In the genomic region with DNA sequence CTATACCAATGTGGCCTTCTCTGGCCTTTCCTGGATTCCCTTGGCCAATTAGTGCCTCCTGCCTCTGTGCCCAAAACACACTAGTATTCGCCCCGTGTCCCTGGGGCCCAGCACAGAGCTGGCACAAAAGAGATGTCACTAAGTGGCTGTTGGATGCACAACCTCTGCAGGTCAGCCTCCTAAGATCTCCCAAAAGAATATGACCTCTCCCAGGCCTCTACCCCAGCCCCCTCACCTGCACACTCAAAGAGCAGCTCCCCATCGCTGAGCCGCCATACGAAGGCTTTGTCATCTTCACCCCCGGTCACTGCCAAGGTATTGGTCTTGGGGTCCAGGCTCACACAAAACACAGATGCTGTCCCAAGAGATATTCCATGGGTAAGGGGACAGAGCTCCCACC, we compare ENCODE assay signal across 24 cellular contexts. TPM values are rescaled to one million over a fixed set of nuclear protein-coding genes. Genes with fewer than 3 reads are reported as not detected.
DNase-seq lines count a peak whose midpoint lies in the region; ATAC-seq and FAIRE-seq lines count a peak whose summit lies in the region.
"Had no signal": no experiment of that assay in that cellular context is flagged by ENCODE, and none has a peak within 500 bp of the region (broad histone marks: within the 10 kb centered on the region; RNA-seq: fewer than 3 reads in every experiment).

No MANE protein-coding gene starts in this region.

- H3K36me3 ChIP-seq in CD4-positive, alpha-beta memory T cell (ENCODE audit: insufficient read depth, low read length) = peaks cover 48% of the 10 kb centered on the region
- H3K36me3 ChIP-seq: ovary had no signal

- no peaks in the 10 kb centered on the region for H3K9me3 Mint-ChIP-seq in activated CD4-positive, alpha-beta T cell treated with anti-CD3 and anti-CD28 coated beads for 36 hours (ENCODE audit: low read depth)
- H3K9me3 Mint-ChIP-seq in CD4-positive, alpha-beta memory T cell = no peaks in the 10 kb centered on the region
- no peaks in the 10 kb centered on the region for H3K9me3 Mint-ChIP-seq in activated naive CD8-positive, alpha-beta T cell treated with anti-CD3 and anti-CD28 coated beads, Interleukin-2, amount 50 U/mL, for 24 hours
- H3K9me3 Mint-ChIP-seq in naive thymus-derived CD8-positive, alpha-beta T cell = no peaks in the 10 kb centered on the region

- no peak for FAIRE-seq in GM19239 (lab: Jason Lieb, UNC)
- FAIRE-seq: H54, urothelium cell line had no signal

- CTCF ChIA-PET in activated CD4-positive, alpha-beta T cell treated with anti-CD3 and anti-CD28 coated beads for 36 hours (lab: Charles Lee) = interaction anchor here (0.9 to 1.8 kb wide), 3 partner anchors 10 to 464 kb away, joined by 3 to 7 read pairs (median 4); no protein-coding TSS in a partner anchor
- CTCF ChIA-PET in CD4-positive, alpha-beta memory T cell (lab: Charles Lee; ENCODE audit: partially characterized antibody) = interaction anchor here (1.1 to 2.6 kb wide), 6 partner anchors 8 to 51 kb away, joined by 3 to 11 read pairs (median 4); no protein-coding TSS in a partner anchor

- H3K27me3 Mint-ChIP-seq in activated CD4-positive, alpha-beta T cell treated with anti-CD3 and anti-CD28 coated beads for 36 hours = no peaks in the 10 kb centered on the region
- H3K27me3 Mint-ChIP-seq in CD4-positive, alpha-beta memory T cell = no peaks in the 10 kb centered on the region
- no peaks in the 10 kb centered on the region for H3K27me3 Mint-ChIP-seq in activated naive CD8-positive, alpha-beta T cell treated with anti-CD3 and anti-CD28 coated beads, Interleukin-2, amount 50 U/mL, for 24 hours
- H3K27me3 Mint-ChIP-seq in naive thymus-derived CD8-positive, alpha-beta T cell = no peaks in the 10 kb centered on the region

- peaks cover 29% of the 10 kb centered on the region for H3K4me1 Mint-ChIP-seq in activated CD4-positive, alpha-beta T cell treated with anti-CD3 and anti-CD28 coated beads for 36 hours
- peaks cover 29 to 51% (median 37%) of the 10 kb centered on the region in 4 donors for H3K4me1 Mint-ChIP-seq in CD4-positive, alpha-beta memory T cell
- peaks cover 46% of the 10 kb centered on the region for H3K4me1 Mint-ChIP-seq in activated naive CD8-positive, alpha-beta T cell treated with anti-CD3 and anti-CD28 coated beads, Interleukin-2, amount 50 U/mL, for 24 hours
- peaks cover 22 to 53% (median 49%) of the 10 kb centered on the region in 4 donors for H3K4me1 Mint-ChIP-seq in naive thymus-derived CD8-positive, alpha-beta T cell

- peaks cover 27% of the 10 kb centered on the region for H3K36me3 Mint-ChIP-seq in activated CD4-positive, alpha-beta T cell treated with anti-CD3 and anti-CD28 coated beads for 36 hours (ENCODE audit: low read depth)
- peaks cover 22 to 49% of the 10 kb centered on the region in 2 donors for H3K36me3 Mint-ChIP-seq in CD4-positive, alpha-beta memory T cell
- H3K36me3 Mint-ChIP-seq in activated naive CD8-positive, alpha-beta T cell treated with anti-CD3 and anti-CD28 coated beads, Interleukin-2, amount 50 U/mL, for 24 hours (ENCODE audit: low read depth) = peaks cover 23% of the 10 kb centered on the region
- H3K36me3 Mint-ChIP-seq in naive thymus-derived CD8-positive, alpha-beta T cell = peaks cover 0 to 43% (median 0%) of the 10 kb centered on the region in 3 donors

- H3K27me3 ChIP-seq in CD4-positive, alpha-beta memory T cell (ENCODE audit: insufficient read depth, low read length) = no peaks in the 10 kb centered on the region
- H3K27me3 ChIP-seq: ascending aorta, heart left ventricle, ovary had no signal

- H3K4me3 Mint-ChIP-seq in activated CD4-positive, alpha-beta T cell treated with anti-CD3 and anti-CD28 coated beads for 36 hours = peak overlapping the region; percentile 17
- peak overlapping the region in 6 of 8 donors; percentile 2 to 70 (median 28) for H3K4me3 Mint-ChIP-seq in CD4-positive, alpha-beta memory T cell
- peak overlapping the region; percentile 14 for H3K4me3 Mint-ChIP-seq in activated naive CD8-positive, alpha-beta T cell treated with anti-CD3 and anti-CD28 coated beads, Interleukin-2, amount 50 U/mL, for 24 hours
- peak overlapping the region in 8 of 10 donors; percentile 26 to 78 (median 36) for H3K4me3 Mint-ChIP-seq in naive thymus-derived CD8-positive, alpha-beta T cell

- no peaks in the 10 kb centered on the region for H3K9me3 ChIP-seq in CD4-positive, alpha-beta memory T cell (ENCODE audit: control insufficient read depth in 1 of 2, low read length in 2 of 2)
- H3K9me3 ChIP-seq: ascending aorta, heart left ventricle, ovary had no signal

- POLR2A ChIA-PET in activated CD4-positive, alpha-beta T cell treated with anti-CD3 and anti-CD28 coated beads for 36 hours (lab: Charles Lee) = interaction anchor here (0.8 kb wide), 1 partner anchor 19 kb away, joined by 3 read pairs; no protein-coding TSS in a partner anchor
- POLR2A ChIA-PET in CD4-positive, alpha-beta memory T cell (lab: Charles Lee; ENCODE audit: partially characterized antibody) = interaction anchor here (1.1 kb wide), 1 partner anchor 13 kb away, joined by 3 read pairs; no protein-coding TSS in a partner anchor
- POLR2A ChIA-PET in naive thymus-derived CD8-positive, alpha-beta T cell (lab: Charles Lee) = interaction anchor here (1.0 to 1.1 kb wide), 2 partner anchors 18 to 51 kb away, joined by 3 read pairs; a partner anchor contains a TSS

- H3K27ac Mint-ChIP-seq in activated CD4-positive, alpha-beta T cell treated with anti-CD3 and anti-CD28 coated beads for 36 hours = peak overlapping the region; percentile 42
- H3K27ac Mint-ChIP-seq in CD4-positive, alpha-beta memory T cell = peak overlapping the region in 6 of 7 donors; percentile 10 to 77 (median 56)
- no peak overlapping the region for H3K27ac Mint-ChIP-seq in activated naive CD8-positive, alpha-beta T cell treated with anti-CD3 and anti-CD28 coated beads, Interleukin-2, amount 50 U/mL, for 24 hours
- peak overlapping the region in 5 of 10 donors; percentile 18 to 62 (median 35) for H3K27ac Mint-ChIP-seq in naive thymus-derived CD8-positive, alpha-beta T cell

- no peak for ATAC-seq in activated CD4-positive, alpha-beta T cell treated with anti-CD3 and anti-CD28 coated beads for 36 hours
- no peak for ATAC-seq in activated naive CD8-positive, alpha-beta T cell treated with anti-CD3 and anti-CD28 coated beads, Interleukin-2, amount 50 U/mL, for 24 hours
- no peak for ATAC-seq in naive thymus-derived CD8-positive, alpha-beta T cell
- ATAC-seq: heart left ventricle, Panc1, right cardiac atrium had no signal

- no peak overlapping the region for H3K27ac ChIP-seq in CD4-positive, alpha-beta memory T cell (ENCODE audit: low read depth, low read length)
- H3K27ac ChIP-seq: ascending aorta, heart left ventricle, ovary had no signal

- H3K4me3 ChIP-seq in CD4-positive, alpha-beta memory T cell (ENCODE audit: low read length in 2 of 2) = no peak overlapping the region
- H3K4me3 ChIP-seq: ascending aorta, heart left ventricle, ovary had no signal

- H3K4me1 ChIP-seq in CD4-positive, alpha-beta memory T cell (ENCODE audit: insufficient read depth, low read length) = peaks cover 25% of the 10 kb centered on the region

- no peak for DNase-seq in activated CD4-positive, alpha-beta T cell treated with anti-CD3 and anti-CD28 coated beads for 36 hours
- no peak for DNase-seq in activated CD4-positive, alpha-beta T cell treated with anti-CD3 and anti-CD28 coated beads for 48 hours
- DNase-seq in CD4-positive, alpha-beta memory T cell = no peak
- no peak for DNase-seq in activated naive CD8-positive, alpha-beta T cell treated with anti-CD3 and anti-CD28 coated beads, Interleukin-2, amount 50 U/mL, for 24 hours
- no peak for DNase-seq in naive thymus-derived CD8-positive, alpha-beta T cell
- no peak for DNase-seq in GM19238 (ENCODE audit: insufficient read length, low spot score)
- DNase-seq in GM19240 (ENCODE audit: insufficient read length, low spot score) = no peak
- no peak for DNase-seq in GM19239 (ENCODE audit: insufficient read length, low spot score)
- DNase-seq: 8988T; activated CD8-positive, alpha-beta memory T cell treated with anti-CD3 and anti-CD28 coated beads for 24 hours; activated effector memory CD4-positive, alpha-beta T cell treated with Interleukin-2 at 50 U/mL for 16 hours; AML-193; Calu3; NCI-H1048; NCI-H2029 treated with DMSO at 0.1 percent for 48 hours; stimulated activated CD8-positive, alpha-beta memory T cell treated with anti-CD3 and anti-CD28 coated beads, Interleukin-4, amount 100 ng/mL, for 48 hours had no signal

- intact Hi-C loops in activated CD4-positive, alpha-beta T cell treated with anti-CD3 and anti-CD28 coated beads for 36 hours (cut with DNase I, micrococcal nuclease) = no loop called here
- intact Hi-C loops in CD4-positive, alpha-beta memory T cell (cut with micrococcal nuclease) = no loop called here

RNA-seq across cellular contexts. Expression of a gene that starts 2.7 kb away (rescaled TPM):
- 10 to 100 TPM; 49.7 to 72.2 TPM for total RNA-seq in activated CD4-positive, alpha-beta T cell treated with anti-CD3 and anti-CD28 coated beads for 36 hours
- 10 to 100 TPM; 66.2 to 66.3 TPM for total RNA-seq in CD4-positive, alpha-beta memory T cell
- 100 to 1,000 TPM in 1 of 2 donors, 10 to 100 TPM in 1; 78.9 to 101 TPM for polyA plus RNA-seq in CD4-positive, alpha-beta memory T cell
- 10 to 100 TPM; 57.0 to 61.6 TPM for total RNA-seq in naive thymus-derived CD8-positive, alpha-beta T cell
- 10 to 100 TPM; 77.0 to 93.6 (median 89.7) TPM for polyA plus RNA-seq in naive thymus-derived CD8-positive, alpha-beta T cell

RNA-seq across cellular contexts. Expression of a gene that starts 3.1 kb away (rescaled TPM):
- 10 to 100 TPM; 17.8 to 18.5 TPM for total RNA-seq in activated CD4-positive, alpha-beta T cell treated with anti-CD3 and anti-CD28 coated beads for 36 hours
- total RNA-seq in CD4-positive, alpha-beta memory T cell = 10 to 100 TPM; 31.1 to 33.6 TPM
- 100 to 1,000 TPM in 1 of 2 donors, 10 to 100 TPM in 1; 84.3 to 101 TPM for polyA plus RNA-seq in CD4-positive, alpha-beta memory T cell
- total RNA-seq in naive thymus-derived CD8-positive, alpha-beta T cell = 10 to 100 TPM; 33.6 to 40.5 TPM
- polyA plus RNA-seq in naive thymus-derived CD8-positive, alpha-beta T cell = 100 to 1,000 TPM; 108 to 119 (median 109) TPM

RNA-seq across cellular contexts. Expression of a gene that starts 6.4 kb away (rescaled TPM):
- total RNA-seq in activated CD4-positive, alpha-beta T cell treated with anti-CD3 and anti-CD28 coated beads for 36 hours = under 1 TPM; 0.11 to 0.40 TPM
- 1 to 10 TPM; 1.0 to 1.2 TPM for total RNA-seq in CD4-positive, alpha-beta memory T cell
- under 1 TPM; 0.17 to 0.32 TPM for polyA plus RNA-seq in CD4-positive, alpha-beta memory T cell
- 1 to 10 TPM; 1.1 to 1.4 TPM for total RNA-seq in naive thymus-derived CD8-positive, alpha-beta T cell
- polyA plus RNA-seq in naive thymus-derived CD8-positive, alpha-beta T cell = under 1 TPM; 0.14 to 0.41 (median 0.28) TPM
- total RNA-seq: ascending aorta, SK-MEL-5 had no signal

RNA-seq across cellular contexts. Expression of a gene that starts 25.0 kb away (rescaled TPM):
- 10 to 100 TPM; 51.1 to 54.0 TPM for total RNA-seq in activated CD4-positive, alpha-beta T cell treated with anti-CD3 and anti-CD28 coated beads for 36 hours
- total RNA-seq in CD4-positive, alpha-beta memory T cell = 100 to 1,000 TPM; 140 to 144 TPM
- 100 to 1,000 TPM; 176 to 220 TPM for polyA plus RNA-seq in CD4-positive, alpha-beta memory T cell
- total RNA-seq in naive thymus-derived CD8-positive, alpha-beta T cell = 100 to 1,000 TPM in 1 of 2 experiments, 10 to 100 TPM in 1; 95.1 to 100 TPM
- 100 to 1,000 TPM in 1 of 3 donors, 10 to 100 TPM in 2; 75.8 to 114 (median 80.3) TPM for polyA plus RNA-seq in naive thymus-derived CD8-positive, alpha-beta T cell

RNA-seq across cellular contexts. Expression of a gene that starts 50.3 kb away (rescaled TPM):
- total RNA-seq in activated CD4-positive, alpha-beta T cell treated with anti-CD3 and anti-CD28 coated beads for 36 hours = 100 to 1,000 TPM; 563 to 632 TPM
- 100 to 1,000 TPM; 412 to 414 TPM for total RNA-seq in CD4-positive, alpha-beta memory T cell
- 1,000 to 10,000 TPM in 1 of 2 donors, 100 to 1,000 TPM in 1; 843 to 1,042 TPM for polyA plus RNA-seq in CD4-positive, alpha-beta memory T cell
- 100 to 1,000 TPM; 425 to 448 TPM for total RNA-seq in naive thymus-derived CD8-positive, alpha-beta T cell
- 100 to 1,000 TPM; 690 to 865 (median 728) TPM for polyA plus RNA-seq in naive thymus-derived CD8-positive, alpha-beta T cell
